Comparison of ENCODE assay signal across 31 cellular contexts in genomic region chr10:23780331-23780730, GRCh38.
"Had no signal": no experiment of that assay in that cellular context is flagged by ENCODE, and none has a peak within 500 bp of the region (broad histone marks: within the 10 kb centered on the region; RNA-seq: fewer than 3 reads in every experiment).

No MANE protein-coding gene starts in this region.

- H3K4me3 ChIP-seq: adrenal gland, body of pancreas, cardiac muscle cell, colonic mucosa, gastroesophageal sphincter, hepatocyte, left ventricle myocardium inferior, lung, neural progenitor cell, psoas muscle, right atrium auricular region, suprapubic skin, tibial artery, upper lobe of right lung had no signal

- H3K4me3 Mint-ChIP-seq: activated naive CD4-positive, alpha-beta T cell treated with anti-CD3 and anti-CD28 coated beads for 36 hours; activated naive CD8-positive, alpha-beta T cell treated with anti-CD3 and anti-CD28 coated beads for 36 hours; activated T-helper 1 cell treated with anti-CD3 and anti-CD28 coated beads, Interleukin-12 subunit alpha, Interleukin-12 subunit beta, Interleukin-2, Interleukin-4 antibody, amounts not matched to agents 30 ng/mL and 10 ng/mL and 1 ng/mL, durations not matched to agents 14 hours and 24 hours and 36 hours; natural killer cell; neural progenitor cell had no signal

- H3K27me3 ChIP-seq: adrenal gland, body of pancreas, cardiac muscle cell, colonic mucosa, gastroesophageal sphincter, hepatocyte, neural progenitor cell, right atrium auricular region, suprapubic skin, tibial artery, upper lobe of right lung had no signal

- ATAC-seq: body of pancreas, gastroesophageal sphincter, natural killer cell, psoas muscle, upper lobe of right lung had no signal

- H3K27ac ChIP-seq: adrenal gland, body of pancreas, cardiac muscle cell, colonic mucosa, gastroesophageal sphincter, hepatocyte, left ventricle myocardium inferior, neural progenitor cell, parathyroid adenoma, psoas muscle, right atrium auricular region, suprapubic skin, tibial artery, upper lobe of right lung, VCaP had no signal

- H3K9me3 Mint-ChIP-seq: activated naive CD4-positive, alpha-beta T cell treated with anti-CD3 and anti-CD28 coated beads for 36 hours; activated naive CD8-positive, alpha-beta T cell treated with anti-CD3 and anti-CD28 coated beads for 36 hours; activated T-helper 1 cell treated with anti-CD3 and anti-CD28 coated beads, Interleukin-12 subunit alpha, Interleukin-12 subunit beta, Interleukin-2, Interleukin-4 antibody, amounts not matched to agents 30 ng/mL and 10 ng/mL and 1 ng/mL, durations not matched to agents 14 hours and 24 hours and 36 hours; neural progenitor cell had no signal

- H3K4me1 Mint-ChIP-seq: activated naive CD8-positive, alpha-beta T cell treated with anti-CD3 and anti-CD28 coated beads for 36 hours; natural killer cell had no signal

- H3K27ac Mint-ChIP-seq: activated naive CD4-positive, alpha-beta T cell treated with anti-CD3 and anti-CD28 coated beads for 36 hours; activated naive CD8-positive, alpha-beta T cell treated with anti-CD3 and anti-CD28 coated beads for 36 hours; activated T-helper 1 cell treated with anti-CD3 and anti-CD28 coated beads, Interleukin-12 subunit alpha, Interleukin-12 subunit beta, Interleukin-2, Interleukin-4 antibody, amounts not matched to agents 30 ng/mL and 10 ng/mL and 1 ng/mL, durations not matched to agents 14 hours and 24 hours and 36 hours; natural killer cell; neural progenitor cell had no signal

- H3K36me3 Mint-ChIP-seq: activated naive CD8-positive, alpha-beta T cell treated with anti-CD3 and anti-CD28 coated beads for 36 hours; natural killer cell; neural progenitor cell had no signal

- DNase-seq: activated CD4-positive, alpha-beta T cell treated with anti-CD3 and anti-CD28 coated beads for 4 hours; activated CD4-positive, alpha-beta T cell treated with anti-CD3 and anti-CD28 coated beads, Interleukin-2, amount 50 U/mL, for 4 hours; activated CD8-positive, alpha-beta memory T cell treated with anti-CD3 and anti-CD28 coated beads for 24 hours; activated effector memory CD4-positive, alpha-beta T cell treated with anti-CD3 and anti-CD28 coated beads, Interleukin-2, amount 50 U/mL, for 16 hours; activated naive CD4-positive, alpha-beta T cell treated with anti-CD3 and anti-CD28 coated beads for 36 hours; activated naive CD8-positive, alpha-beta T cell treated with anti-CD3 and anti-CD28 coated beads for 36 hours; adrenal gland; aorta; body of pancreas; cerebellar nuclear complex; colonic mucosa; effector memory CD4-positive, alpha-beta T cell; islet precursor cell; left ventricle myocardium inferior; mesendoderm; natural killer cell; occipital lobe; psoas muscle; stimulated activated naive CD4-positive, alpha-beta T cell; tibial artery; upper lobe of right lung had no signal
